8 cellular contexts compared by ENCODE assay signal in the genomic region with DNA sequence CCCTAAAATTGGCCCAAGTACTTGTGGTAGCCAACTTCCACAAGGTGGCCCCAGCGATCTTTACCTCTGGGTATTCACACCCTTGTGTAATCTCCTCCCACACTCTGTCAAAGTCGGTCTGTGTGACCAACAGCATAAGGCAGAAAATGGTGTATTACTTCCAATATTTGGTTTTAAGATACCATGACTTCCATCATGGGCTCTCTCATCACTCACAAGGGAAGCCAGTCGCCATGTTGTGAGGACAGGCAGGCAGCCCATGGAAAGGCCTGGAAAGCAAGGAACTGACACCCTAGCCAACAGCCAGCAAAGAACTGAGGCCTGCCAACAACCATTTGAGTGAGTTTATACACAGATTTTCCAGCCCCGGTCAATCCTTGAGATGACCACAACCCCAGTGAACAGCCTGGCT.
DNase-seq lines count a peak whose midpoint lies in the region; ATAC-seq, FAIRE-seq and TF ChIP-seq lines count a peak whose summit lies in the region.

No MANE protein-coding gene starts in this region.

- H3K9me3 ChIP-seq in pancreas: no peaks in the 10 kb centered on the region
- no peaks in the 10 kb centered on the region for H3K9me3 ChIP-seq in uterus

- H3K27me3 ChIP-seq in foreskin keratinocyte: peaks cover 4% of the 10 kb centered on the region
- H3K27me3 ChIP-seq in pancreas: no peaks in the 10 kb centered on the region
- no peaks in the 10 kb centered on the region for H3K27me3 ChIP-seq in uterus

- no peaks in the 10 kb centered on the region for H3K36me3 ChIP-seq in pancreas
- no peaks in the 10 kb centered on the region for H3K36me3 ChIP-seq in uterus

- FAIRE-seq in pancreas (lab: Jason Lieb, UNC): no peak

- CTCF ChIA-PET in RWPE1 (lab: Yijun Ruan, JAX): interaction anchor here (1.3 kb wide), 1 partner anchor 13 kb away, joined by 5 read pairs; no protein-coding TSS in a partner anchor

- DNase-seq in GF-D8 (lab: John Stamatoyannopoulos, UW) (peak; percentile 54), GOT3 (lab: John Stamatoyannopoulos, UW) (peak; percentile 21), LHCN-M2 (ENCODE audit: low read depth) (peak; percentile 92), RWPE1 (ENCODE audit: low spot score) (peak; percentile 73), foreskin keratinocyte (peak; percentile 43 to 70), pancreas (peak in 5 of 6 donors; percentile 66 to 87 (median 75)), uterus (peak; percentile 54 to 69)
- peak; percentile 59 for DNase-seq in activated T-helper 9 cell treated with anti-CD3 and anti-CD28 coated beads, Interleukin-2, amount 50 U/mL, for 16 hours (ENCODE audit: low read depth)

- H3K4me3 ChIP-seq in pancreas (peak overlapping the region in 1 of 4 donors; percentile 5), uterus (no peak overlapping the region)

- POLR2A ChIA-PET in RWPE1 (lab: Yijun Ruan, JAX; ENCODE audit: low non-redundant PET): no interaction called here

- H3K27ac ChIP-seq in RWPE1 (peak overlapping the region; percentile 25; the same call in 1 of the 2 replicates), foreskin keratinocyte (no peak overlapping the region), pancreas (peak overlapping the region in 2 of 4 donors; percentile 81), uterus (peak overlapping the region; percentile 25 to 70)

- 5 to 6% methylated on average over 4 of the region's 4 CpGs for WGBS in pancreas, 2 donors

- TF ChIP-seq CTCF in RWPE1 (conservative IDR thresholded peaks at IDR 0.05; ENCODE audit: low read depth) (peak; percentile 91), foreskin keratinocyte (conservative IDR thresholded peaks at IDR 0.05) (peak; percentile 97), pancreas (IDR thresholded peaks at IDR 0.05) (peak in 3 of 4 donors; percentile 39 to 63 (median 55)), uterus (IDR thresholded peaks at IDR 0.05) (peak; percentile 34 to 69 (median 57))

- H3K4me1 ChIP-seq in foreskin keratinocyte (peaks cover 5% of the 10 kb centered on the region), pancreas (peaks cover 7 to 24% (median 13%) of the 10 kb centered on the region in 3 donors), uterus (no peaks in the 10 kb centered on the region)

- no peak for TF ChIP-seq POLR2A in uterus (IDR thresholded peaks at IDR 0.05)

- ATAC-seq in foreskin keratinocyte (peak; percentile 90), pancreas (peak; percentile 78 to 90 (median 86))

- intact Hi-C loops in pancreas (cut with DNase I) (no loop called here), uterus (cut with DNase I; ENCODE audit: low total_unique reads) (no loop called here)

Comparison
In these comparisons a context has a peak if more than half of its experiments do, and no peak if none do; other contexts are left out.
1. DNase-seq: peak in every context shown above with its lines; median percentile 92 in LHCN-M2; 75 in pancreas; 73 in RWPE1; 62 in uterus; 59 in activated T-helper 9 cell treated with anti-CD3 and anti-CD28 coated beads, Interleukin-2, amount 50 U/mL, for 16 hours; 56 in foreskin keratinocyte; 54 in GF-D8; 21 in GOT3.